Comparison of ENCODE assay signal across 18 cellular contexts in the genomic region with DNA sequence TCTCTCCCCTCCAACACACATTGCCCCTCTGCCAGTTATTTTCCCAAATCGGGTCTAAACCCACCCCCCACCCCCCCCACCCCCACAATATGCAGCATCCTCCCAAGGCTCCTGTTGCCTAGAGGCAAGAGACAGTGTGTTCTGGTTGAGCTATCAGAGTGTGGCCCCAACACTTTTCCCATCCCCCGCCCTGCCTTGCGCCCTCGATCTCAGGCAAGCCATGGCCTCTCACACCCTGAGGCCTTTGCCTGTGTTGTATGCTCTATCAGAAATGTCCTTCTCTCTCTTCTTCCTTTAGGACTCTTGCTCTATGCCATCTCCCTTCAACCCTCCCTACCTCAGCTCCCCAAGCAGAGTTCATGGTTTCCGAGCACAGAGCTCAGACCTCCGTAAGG. TPM values are rescaled to one million over a fixed set of nuclear protein-coding genes. Genes with fewer than 3 reads are reported as not detected.
DNase-seq lines count a peak whose midpoint lies in the region; ATAC-seq, FAIRE-seq and TF ChIP-seq lines count a peak whose summit lies in the region.
"Had no signal": no experiment of that assay in that cellular context is flagged by ENCODE, and none has a peak within 500 bp of the region (broad histone marks: within the 10 kb centered on the region; RNA-seq: fewer than 3 reads in every experiment).

No MANE protein-coding gene starts in this region.

- H4K20me1 ChIP-seq in neural progenitor cell (ENCODE audit: low read depth) = no peaks in the 10 kb centered on the region

- H3K9ac ChIP-seq in endodermal cell (ENCODE audit: extremely low read depth, low read length, poor library complexity, severe bottlenecking) (no peak overlapping the region), neural progenitor cell (no peak overlapping the region)

- H3K4me3 Mint-ChIP-seq in stimulated activated naive CD8-positive, alpha-beta T cell treated with anti-CD3 and anti-CD28 coated beads, Interleukin-15, Interleukin-2, amounts not matched to agents 100 ng/mL and 50 ng/mL, for 24 hours = no peak overlapping the region
- H3K4me3 Mint-ChIP-seq in endodermal cell (no peak overlapping the region), neural progenitor cell (no peak overlapping the region)
- no peak overlapping the region for H3K4me3 Mint-ChIP-seq in CD8-positive, alpha-beta memory T cell

- H3K36me3 ChIP-seq in endodermal cell (ENCODE audit: control insufficient read depth, insufficient read depth, low read length) = peaks cover 1% of the 10 kb centered on the region
- no peaks in the 10 kb centered on the region for H3K36me3 ChIP-seq in neural progenitor cell
- no peaks in the 10 kb centered on the region for H3K36me3 ChIP-seq in CD8-positive, alpha-beta memory T cell (ENCODE audit: insufficient read depth, low read length)

- CTCF ChIA-PET in CD8-positive, alpha-beta memory T cell (lab: Charles Lee) = no interaction called here

- FAIRE-seq in GM12891 (lab: Jason Lieb, UNC) = no peak
- FAIRE-seq: GM12878, RCC 7860 had no signal

- H3K4me1 ChIP-seq in endodermal cell (ENCODE audit: control insufficient read depth, insufficient read depth, low read length) (peaks cover 12% of the 10 kb centered on the region), neural progenitor cell (peaks cover 13% of the 10 kb centered on the region)
- no peaks in the 10 kb centered on the region for H3K4me1 ChIP-seq in CD8-positive, alpha-beta memory T cell (ENCODE audit: insufficient read depth, low read length)

- POLR2A ChIA-PET in CD8-positive, alpha-beta memory T cell (lab: Charles Lee) = no interaction called here

- no peaks in the 10 kb centered on the region for H3K9me3 Mint-ChIP-seq in stimulated activated naive CD8-positive, alpha-beta T cell treated with anti-CD3 and anti-CD28 coated beads, Interleukin-15, Interleukin-2, amounts not matched to agents 100 ng/mL and 50 ng/mL, for 24 hours
- H3K9me3 Mint-ChIP-seq in endodermal cell (no peaks in the 10 kb centered on the region), neural progenitor cell (no peaks in the 10 kb centered on the region)
- H3K9me3 Mint-ChIP-seq in CD8-positive, alpha-beta memory T cell = no peaks in the 10 kb centered on the region
- H3K9me3 Mint-ChIP-seq: CD14-positive monocyte had no signal

- peaks cover 12% of the 10 kb centered on the region for H3K27me3 Mint-ChIP-seq in stimulated activated naive CD8-positive, alpha-beta T cell treated with anti-CD3 and anti-CD28 coated beads, Interleukin-15, Interleukin-2, amounts not matched to agents 100 ng/mL and 50 ng/mL, for 24 hours
- H3K27me3 Mint-ChIP-seq in endodermal cell (ENCODE audit: insufficient read depth) = peaks cover 16% of the 10 kb centered on the region
- H3K27me3 Mint-ChIP-seq in neural progenitor cell (ENCODE audit: insufficient read depth, low read depth) = peaks cover 14% of the 10 kb centered on the region
- peaks cover 4 to 33% of the 10 kb centered on the region in 2 donors for H3K27me3 Mint-ChIP-seq in CD8-positive, alpha-beta memory T cell

- H3K27ac ChIP-seq in endodermal cell (ENCODE audit: low read depth, low read length) (no peak overlapping the region), neural progenitor cell (no peak overlapping the region)
- H3K27ac ChIP-seq in CD8-positive, alpha-beta memory T cell (ENCODE audit: low read depth, low read length) = no peak overlapping the region

- ATAC-seq in stimulated activated naive CD8-positive, alpha-beta T cell treated with anti-CD3 and anti-CD28 coated beads, Interleukin-15, Interleukin-2, amounts not matched to agents 100 U/mL and 50 U/mL, for 24 hours = no peak
- ATAC-seq in GM19455 (IDR thresholded peaks at IDR 0.05; ENCODE audit: unreplicated experiment) = no peak

- H3F3A ChIP-seq in neural progenitor cell (ENCODE audit: low read depth) = no peaks in the 10 kb centered on the region

- no peak for DNase-seq in stimulated activated naive CD8-positive, alpha-beta T cell treated with anti-CD3 and anti-CD28 coated beads, Interleukin-15, Interleukin-2, amounts not matched to agents 100 U/mL and 50 U/mL, for 24 hours
- peak; percentile 56 for DNase-seq in endodermal cell
- DNase-seq in neural progenitor cell (ENCODE audit: low spot score) = no peak
- no peak for DNase-seq in cortex of kidney (lab: John Stamatoyannopoulos, UW)
- DNase-seq in GM12891 (ENCODE audit: insufficient read length, low spot score) = no peak
- DNase-seq in CD8-positive, alpha-beta memory T cell = no peak
- DNase-seq: DMS79, NCI-H1105, NCI-H187, NCI-H446, NCI-H774, SHP77 had no signal

- TF ChIP-seq CTCF in endodermal cell (conservative IDR thresholded peaks at IDR 0.05) (no peak), neural progenitor cell (IDR thresholded peaks at IDR 0.05) (no peak)

- 86 to 94% methylated on average over 2 to 6 of the region's 6 CpGs for WGBS in endodermal cell (ENCODE audit: insufficient coverage in 1 of 2, insufficient read length in 1 of 2), 2 experiments

- TF ChIP-seq POLR2A in GM12891 (IDR thresholded peaks at IDR 0.05; ENCODE audit: low read depth, low read length) = no peak

- H3K4me3 ChIP-seq in endodermal cell (ENCODE audit: low read length) (no peak overlapping the region), neural progenitor cell (no peak overlapping the region)
- no peak overlapping the region for H3K4me3 ChIP-seq in CD8-positive, alpha-beta memory T cell (ENCODE audit: low read length)
- H3K4me3 ChIP-seq: GM12878, MG63 had no signal

- H3K36me3 Mint-ChIP-seq in stimulated activated naive CD8-positive, alpha-beta T cell treated with anti-CD3 and anti-CD28 coated beads, Interleukin-15, Interleukin-2, amounts not matched to agents 100 ng/mL and 50 ng/mL, for 24 hours (ENCODE audit: low read depth) = no peaks in the 10 kb centered on the region
- H3K36me3 Mint-ChIP-seq in endodermal cell (ENCODE audit: low read depth) (no peaks in the 10 kb centered on the region), neural progenitor cell (no peaks in the 10 kb centered on the region)
- H3K36me3 Mint-ChIP-seq in CD8-positive, alpha-beta memory T cell = peaks cover 0 to 2% (median 0%) of the 10 kb centered on the region in 3 donors
- H3K36me3 Mint-ChIP-seq: CD14-positive monocyte had no signal

- H3K27me3 ChIP-seq in endodermal cell (ENCODE audit: control insufficient read depth, insufficient read depth, low read length, poor library complexity, severe bottlenecking) (no peaks in the 10 kb centered on the region), neural progenitor cell (peaks cover 6% of the 10 kb centered on the region)
- H3K27me3 ChIP-seq in CD8-positive, alpha-beta memory T cell (ENCODE audit: insufficient read depth, low read length, poor library complexity, severe bottlenecking) = no peaks in the 10 kb centered on the region
- H3K27me3 ChIP-seq: MG63 had no signal

- no peak overlapping the region for H2AFZ ChIP-seq in neural progenitor cell (replicated peaks)

- H3K9me3 ChIP-seq in endodermal cell (ENCODE audit: control insufficient read depth, low read length) (no peaks in the 10 kb centered on the region), neural progenitor cell (ENCODE audit: low read depth) (no peaks in the 10 kb centered on the region)
- no peaks in the 10 kb centered on the region for H3K9me3 ChIP-seq in CD8-positive, alpha-beta memory T cell (ENCODE audit: low read length)
- H3K9me3 ChIP-seq: MG63 had no signal

- no peak overlapping the region for H3K4me2 ChIP-seq in neural progenitor cell

- H3K79me2 ChIP-seq in neural progenitor cell (ENCODE audit: low read depth) = no peaks in the 10 kb centered on the region

- no peaks in the 10 kb centered on the region for H3K4me1 Mint-ChIP-seq in stimulated activated naive CD8-positive, alpha-beta T cell treated with anti-CD3 and anti-CD28 coated beads, Interleukin-15, Interleukin-2, amounts not matched to agents 100 ng/mL and 50 ng/mL, for 24 hours (ENCODE audit: low read depth)
- H3K4me1 Mint-ChIP-seq in endodermal cell = peaks cover 20% of the 10 kb centered on the region
- peaks cover 17% of the 10 kb centered on the region for H3K4me1 Mint-ChIP-seq in neural progenitor cell
- no peaks in the 10 kb centered on the region for H3K4me1 Mint-ChIP-seq in CD8-positive, alpha-beta memory T cell
- H3K4me1 Mint-ChIP-seq: CD14-positive monocyte had no signal

- H3K27ac Mint-ChIP-seq in stimulated activated naive CD8-positive, alpha-beta T cell treated with anti-CD3 and anti-CD28 coated beads, Interleukin-15, Interleukin-2, amounts not matched to agents 100 ng/mL and 50 ng/mL, for 24 hours = peak overlapping the region; percentile 10
- no peak overlapping the region for H3K27ac Mint-ChIP-seq in endodermal cell
- H3K27ac Mint-ChIP-seq in neural progenitor cell = peak overlapping the region; percentile 74
- no peak overlapping the region for H3K27ac Mint-ChIP-seq in CD8-positive, alpha-beta memory T cell

TF ChIP-seq in GM12891, 5 proteins besides CTCF, POLR2A, EP300 and RAD21:
- TF ChIP-seq TAF1 (IDR thresholded peaks at IDR 0.05; ENCODE audit: low read depth, low read length) (no peak), POLR2AphosphoS5 (IDR thresholded peaks at IDR 0.05; ENCODE audit: low read depth, low read length) (no peak), PAX5 (IDR thresholded peaks at IDR 0.05; ENCODE audit: insufficient read depth, low read length, severe bottlenecking) (no peak), SPI1 (IDR thresholded peaks at IDR 0.05; ENCODE audit: low read depth, low read length) (no peak), POU2F2 (IDR thresholded peaks at IDR 0.05; ENCODE audit: low read depth, low read length) (no peak)

RNA-seq across cellular contexts. Expression of a gene that starts 9.5 kb away (rescaled TPM):
- 1 to 10 TPM; 2.7 to 2.9 TPM for total RNA-seq in endodermal cell
- polyA plus RNA-seq in endodermal cell (2013, experiment 1 of 2) = 2.5 TPM
- 2.2 TPM for polyA plus RNA-seq in endodermal cell (2013, experiment 2 of 2)
- 4.7 and 5.8 TPM in 2 replicates for total RNA-seq in neural progenitor cell (ENCODE audit: low replicate concordance)
- 0.13 TPM for polyA plus RNA-seq in GM12891 (2012; ENCODE audit: low read depth, missing spikeins)
- under 1 TPM; 0.88 to 0.93 TPM for total RNA-seq in CD8-positive, alpha-beta memory T cell
- 0.12 TPM for polyA plus RNA-seq in CD8-positive, alpha-beta memory T cell
- polyA plus RNA-seq: CD14-positive monocyte had no signal

Comparison
In these comparisons a context has a peak if more than half of its experiments do, and no peak if none do; other contexts are left out.
1. H3K27ac Mint-ChIP-seq: peak in stimulated activated naive CD8-positive, alpha-beta T cell treated with anti-CD3 and anti-CD28 coated beads, Interleukin-15, Interleukin-2, amounts not matched to agents 100 ng/mL and 50 ng/mL, for 24 hours (single experiment) and neural progenitor cell (single experiment); none in endodermal cell (single experiment) and CD8-positive, alpha-beta memory T cell (0 of 8).